In genomic region chr1:202968351-202968750, GRCh38 we compare ENCODE assay signal across 6 cellular contexts. TPM values are rescaled to one million over a fixed set of nuclear protein-coding genes. Genes with fewer than 3 reads are reported as not detected.
DNase-seq lines count a peak whose midpoint lies in the region; ATAC-seq and TF ChIP-seq lines count a peak whose summit lies in the region.

No MANE protein-coding gene starts in this region.

- H3K27ac Mint-ChIP-seq in activated naive CD4-positive, alpha-beta T cell treated with anti-CD3 and anti-CD28 coated beads for 36 hours, result no peak overlapping the region

- H3K9me3 ChIP-seq in fibroblast of lung (ENCODE audit: control insufficient read depth, insufficient read depth, low read depth, low read length), result no peaks in the 10 kb centered on the region
- no peaks in the 10 kb centered on the region for H3K9me3 ChIP-seq in thoracic aorta

- peaks cover 9% of the 10 kb centered on the region for H3K4me1 ChIP-seq in fibroblast of lung (ENCODE audit: control insufficient read depth, extremely low read depth, insufficient read depth, low read length)
- peaks cover 10 to 30% of the 10 kb centered on the region in 2 donors for H3K4me1 ChIP-seq in thoracic aorta (ENCODE audit: control insufficient read depth in 1 of 2, low read depth in 2 of 2)

- intact Hi-C loops in activated naive CD4-positive, alpha-beta T cell treated with anti-CD3 and anti-CD28 coated beads for 36 hours (cut with micrococcal nuclease), result loop anchor here (2.0 to 10.0 kb wide), 3 partner anchors 30 to 624 kb away; partner anchors contain the start of genes PCAT6, PPP1R12B and UBE2T

- ATAC-seq in thoracic aorta (ENCODE audit: insufficient number of reproducible peaks, low FRiP score, low read depth), result no peak
- no peak for ATAC-seq in activated CD4-positive, CD25-positive, alpha-beta regulatory T cell treated with anti-CD3 and anti-CD28 coated beads, Interleukin-2, amount 50 U/mL, for 24 hours

- CTCF ChIA-PET in activated naive CD4-positive, alpha-beta T cell treated with anti-CD3 and anti-CD28 coated beads for 36 hours (lab: Charles Lee), result interaction anchor here (0.6 to 1.8 kb wide), 13 partner anchors 8 to 218 kb away, joined by 3 to 11 read pairs (median 3); partner anchors contain the start of gene KLHL12

- peak overlapping the region in 1 of 4 experiments; percentile 99 for H3K4me3 ChIP-seq in fibroblast of lung (replicated peaks in 1 of 4; ENCODE audit: control extremely low read depth in 1 of 4, insufficient read depth in 1 of 4, low read depth in 3 of 4, low read length in 4 of 4)
- H3K4me3 ChIP-seq in thoracic aorta, result peak overlapping the region; percentile 95

- H3K4me2 ChIP-seq in fibroblast of lung (ENCODE audit: extremely low read depth, insufficient read depth, low read length), result no peak overlapping the region

- H4K20me1 ChIP-seq in fibroblast of lung (ENCODE audit: control insufficient read depth, extremely low read depth, insufficient read depth, low read length), result no peaks in the 10 kb centered on the region

- peaks cover 2% of the 10 kb centered on the region for H3K79me2 ChIP-seq in fibroblast of lung (ENCODE audit: control insufficient read depth, insufficient read depth, low read length)

- H3K36me3 Mint-ChIP-seq in activated naive CD4-positive, alpha-beta T cell treated with anti-CD3 and anti-CD28 coated beads for 36 hours (ENCODE audit: low read depth), result peaks cover 3% of the 10 kb centered on the region

- no peak overlapping the region for H3K9ac ChIP-seq in fibroblast of lung (ENCODE audit: insufficient read depth, low read length)

- H3K27ac ChIP-seq in fibroblast of lung (ENCODE audit: insufficient read depth, low read length), result no peak overlapping the region
- H3K27ac ChIP-seq in thoracic aorta, result peak overlapping the region in 1 of 2 donors; percentile 82

- no peaks in the 10 kb centered on the region for H3K27me3 Mint-ChIP-seq in activated naive CD4-positive, alpha-beta T cell treated with anti-CD3 and anti-CD28 coated beads for 36 hours (ENCODE audit: low read depth)

- H3K27me3 ChIP-seq in fibroblast of lung (ENCODE audit: control insufficient read depth, insufficient read depth, low read length) (no peaks in the 10 kb centered on the region), thoracic aorta (replicated peaks; ENCODE audit: insufficient read depth) (no peaks in the 10 kb centered on the region)

- peak overlapping the region; percentile 92 for H2AFZ ChIP-seq in fibroblast of lung (ENCODE audit: low read length)

- no peaks in the 10 kb centered on the region for H3K9me3 Mint-ChIP-seq in activated naive CD4-positive, alpha-beta T cell treated with anti-CD3 and anti-CD28 coated beads for 36 hours

- peaks cover 3% of the 10 kb centered on the region for H3K36me3 ChIP-seq in fibroblast of lung (ENCODE audit: control insufficient read depth, insufficient read depth, low read length)
- no peaks in the 10 kb centered on the region for H3K36me3 ChIP-seq in thoracic aorta

- TF ChIP-seq CTCF in fibroblast of lung (conservative IDR thresholded peaks at IDR 0.05 in 1 of 2, IDR thresholded peaks at IDR 0.05 in 1 of 2; ENCODE audit: low read depth in 1 of 2, low read length in 2 of 2) (no peak), thoracic aorta (IDR thresholded peaks at IDR 0.05) (no peak)

- peaks cover 28% of the 10 kb centered on the region for H3K4me1 Mint-ChIP-seq in activated naive CD4-positive, alpha-beta T cell treated with anti-CD3 and anti-CD28 coated beads for 36 hours (ENCODE audit: low read depth)

- no peak for DNase-seq in activated naive CD4-positive, alpha-beta T cell treated with anti-CD3 and anti-CD28 coated beads for 36 hours
- no peak for DNase-seq in activated naive CD4-positive, alpha-beta T cell treated with anti-CD3 and anti-CD28 coated beads, Interleukin-2, amount 50 U/mL, for 16 hours
- no peak for DNase-seq in fibroblast of lung (ENCODE audit: low read depth in 2 of 2)
- no peak for DNase-seq in thoracic aorta (ENCODE audit: low spot score)
- no peak for DNase-seq in NCI-H1417 treated with DMSO at 0.1 percent for 48 hours (lab: John Stamatoyannopoulos, UW)

- H3K4me3 Mint-ChIP-seq in activated naive CD4-positive, alpha-beta T cell treated with anti-CD3 and anti-CD28 coated beads for 36 hours, result peak overlapping the region; percentile 85

RNA-seq across cellular contexts. Expression of gene CYB5R1, which starts 1.3 kb away (rescaled TPM):
- total RNA-seq in activated naive CD4-positive, alpha-beta T cell treated with anti-CD3 and anti-CD28 coated beads for 36 hours, result 10 to 100 TPM; 13.5 to 14.1 TPM
- total RNA-seq in fibroblast of lung, result 28.2 and 48.1 TPM in 2 replicates
- 36.9 and 41.2 TPM in 2 replicates for polyA plus RNA-seq in fibroblast of lung
- 38.9 and 40.1 TPM in 2 replicates for polyA plus RNA-seq in fibroblast of lung (2012)
- 35.3 and 44.1 TPM in 2 replicates for polyA minus RNA-seq in fibroblast of lung (ENCODE audit: low replicate concordance)
- 10 to 100 TPM; 41.6 to 61.9 TPM for total RNA-seq in thoracic aorta

RNA-seq across cellular contexts. Expression of gene ADIPOR1, which starts 10.2 kb away (rescaled TPM):
- 10 to 100 TPM; 75.5 to 77.0 TPM for total RNA-seq in activated naive CD4-positive, alpha-beta T cell treated with anti-CD3 and anti-CD28 coated beads for 36 hours
- 62.4 and 81.7 TPM in 2 replicates for total RNA-seq in fibroblast of lung
- polyA plus RNA-seq in fibroblast of lung, result 106 and 116 TPM in 2 replicates
- 53.1 and 56.0 TPM in 2 replicates for polyA plus RNA-seq in fibroblast of lung (2012)
- 98.1 and 114 TPM in 2 replicates for polyA minus RNA-seq in fibroblast of lung (ENCODE audit: low replicate concordance)
- 10 to 100 TPM; 91.8 to 98.6 TPM for total RNA-seq in thoracic aorta

RNA-seq across cellular contexts. Expression of gene TMEM183A, which starts 38.8 kb away (rescaled TPM):
- total RNA-seq in activated naive CD4-positive, alpha-beta T cell treated with anti-CD3 and anti-CD28 coated beads for 36 hours, result 10 to 100 TPM; 80.3 to 90.6 TPM
- 74.5 and 83.7 TPM in 2 replicates for total RNA-seq in fibroblast of lung
- polyA plus RNA-seq in fibroblast of lung, result 74.2 and 75.3 TPM in 2 replicates
- polyA plus RNA-seq in fibroblast of lung (2012), result 41.9 and 43.0 TPM in 2 replicates
- 126 and 154 TPM in 2 replicates for polyA minus RNA-seq in fibroblast of lung (ENCODE audit: low replicate concordance)
- 10 to 100 TPM; 54.3 to 72.6 TPM for total RNA-seq in thoracic aorta

RNA-seq across cellular contexts. Expression of gene KLHL12, which starts 41.3 kb away (rescaled TPM):
- total RNA-seq in activated naive CD4-positive, alpha-beta T cell treated with anti-CD3 and anti-CD28 coated beads for 36 hours, result 10 to 100 TPM; 42.5 to 42.6 TPM
- 48.3 and 55.5 TPM in 2 replicates for total RNA-seq in fibroblast of lung
- polyA plus RNA-seq in fibroblast of lung, result 39.4 and 46.3 TPM in 2 replicates
- 16.6 and 17.5 TPM in 2 replicates for polyA plus RNA-seq in fibroblast of lung (2012)
- 22.5 and 26.0 TPM in 2 replicates for polyA minus RNA-seq in fibroblast of lung (ENCODE audit: low replicate concordance)
- 10 to 100 TPM; 12.6 to 18.5 TPM for total RNA-seq in thoracic aorta

RNA-seq across cellular contexts. Expression of gene PPFIA4, which starts 57.9 kb away (rescaled TPM):
- 1 to 10 TPM; 4.5 to 6.5 TPM for total RNA-seq in activated naive CD4-positive, alpha-beta T cell treated with anti-CD3 and anti-CD28 coated beads for 36 hours
- total RNA-seq in fibroblast of lung (4.3 and 4.6 TPM in 2 replicates), thoracic aorta (10 to 100 TPM; 13.5 to 16.5 TPM)
- 0.36 and 3.2 TPM in 2 replicates for polyA plus RNA-seq in fibroblast of lung
- polyA plus RNA-seq in fibroblast of lung (2012), result 0.20 and 3.0 TPM in 2 replicates
- 0.19 and 14.0 TPM in 2 replicates for polyA minus RNA-seq in fibroblast of lung (ENCODE audit: low replicate concordance)
